In genomic region chr10:87593702-87594101, GRCh38 we compare ENCODE assay signal across 2 cellular contexts.
TF ChIP-seq lines count a peak whose summit lies in the region.

No MANE protein-coding gene starts in this region.

TF ChIP-seq in liver, 16 proteins besides CTCF, POLR2A, EP300 and RAD21:
- TF ChIP-seq REST (IDR thresholded peaks at IDR 0.05) (no peak), HNF4A (conservative IDR thresholded peaks at IDR 0.05) (peak; percentile 15 to 24), JUND (IDR thresholded peaks at IDR 0.05) (no peak), MAX (IDR thresholded peaks at IDR 0.05) (no peak), YY1 (IDR thresholded peaks at IDR 0.05) (peak; percentile 15), EGR1 (IDR thresholded peaks at IDR 0.05; ENCODE audit: low read depth in 2 of 2) (no peak), SP1 (IDR thresholded peaks at IDR 0.05) (no peak), GABPA (IDR thresholded peaks at IDR 0.05 in 1 of 2, conservative IDR thresholded peaks at IDR 0.05 in 1 of 2) (no peak)

TF ChIP-seq in HepG2, 621 proteins besides CTCF, POLR2A, EP300 and RAD21:
- TF ChIP-seq, protein P1, sequence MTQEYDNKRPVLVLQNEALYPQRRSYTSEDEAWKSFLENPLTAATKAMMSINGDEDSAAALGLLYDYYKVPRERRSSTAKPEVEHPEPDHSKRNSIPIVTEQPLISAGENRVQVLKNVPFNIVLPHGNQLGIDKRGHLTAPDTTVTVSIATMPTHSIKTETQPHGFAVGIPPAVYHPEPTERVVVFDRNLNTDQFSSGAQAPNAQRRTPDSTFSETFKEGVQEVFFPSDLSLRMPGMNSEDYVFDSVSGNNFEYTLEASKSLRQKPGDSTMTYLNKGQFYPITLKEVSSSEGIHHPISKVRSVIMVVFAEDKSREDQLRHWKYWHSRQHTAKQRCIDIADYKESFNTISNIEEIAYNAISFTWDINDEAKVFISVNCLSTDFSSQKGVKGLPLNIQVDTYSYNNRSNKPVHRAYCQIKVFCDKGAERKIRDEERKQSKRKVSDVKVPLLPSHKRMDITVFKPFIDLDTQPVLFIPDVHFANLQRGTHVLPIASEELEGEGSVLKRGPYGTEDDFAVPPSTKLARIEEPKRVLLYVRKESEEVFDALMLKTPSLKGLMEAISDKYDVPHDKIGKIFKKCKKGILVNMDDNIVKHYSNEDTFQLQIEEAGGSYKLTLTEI (CRISPR knock-in tag; conservative IDR thresholded peaks at IDR 0.05), result no peak
- TF ChIP-seq ZNF253 (CRISPR knock-in tag; IDR thresholded peaks at IDR 0.05; ENCODE audit: borderline replicate concordance), result no peak
- TF ChIP-seq MTF1 (CRISPR knock-in tag; IDR thresholded peaks at IDR 0.05), result no peak
- TF ChIP-seq PHF5A (CRISPR knock-in tag; IDR thresholded peaks at IDR 0.05; ENCODE audit: low read depth, unreplicated experiment), result no peak
- no peak for TF ChIP-seq ZNF460 (CRISPR knock-in tag; IDR thresholded peaks at IDR 0.05; ENCODE audit: borderline replicate concordance)
- TF ChIP-seq JUNB (CRISPR knock-in tag; IDR thresholded peaks at IDR 0.05; ENCODE audit: borderline replicate concordance), result no peak
- no peak for TF ChIP-seq PHB2 (IDR thresholded peaks at IDR 0.05; ENCODE audit: partially characterized antibody)
- no peak for TF ChIP-seq RXRA (CRISPR knock-in tag; IDR thresholded peaks at IDR 0.05)
- TF ChIP-seq BCLAF1 (IDR thresholded peaks at IDR 0.05), result no peak
- no peak for TF ChIP-seq REXO4 (CRISPR knock-in tag; IDR thresholded peaks at IDR 0.05; ENCODE audit: borderline replicate concordance)
- TF ChIP-seq FOXK2 (IDR thresholded peaks at IDR 0.05), result no peak
- no peak for TF ChIP-seq DPF2 (CRISPR knock-in tag; IDR thresholded peaks at IDR 0.05; ENCODE audit: borderline replicate concordance, low read depth)
- TF ChIP-seq KLF12 (CRISPR knock-in tag; IDR thresholded peaks at IDR 0.05; ENCODE audit: borderline replicate concordance), result no peak
- TF ChIP-seq ZNF75D (CRISPR knock-in tag; IDR thresholded peaks at IDR 0.05; ENCODE audit: borderline replicate concordance), result no peak
- no peak for TF ChIP-seq TERF1 (CRISPR knock-in tag; IDR thresholded peaks at IDR 0.05)
TF ChIP-seq in HepG2: peak in this region for 0.
